ENCODE assay signal across 19 cellular contexts in the genomic region with DNA sequence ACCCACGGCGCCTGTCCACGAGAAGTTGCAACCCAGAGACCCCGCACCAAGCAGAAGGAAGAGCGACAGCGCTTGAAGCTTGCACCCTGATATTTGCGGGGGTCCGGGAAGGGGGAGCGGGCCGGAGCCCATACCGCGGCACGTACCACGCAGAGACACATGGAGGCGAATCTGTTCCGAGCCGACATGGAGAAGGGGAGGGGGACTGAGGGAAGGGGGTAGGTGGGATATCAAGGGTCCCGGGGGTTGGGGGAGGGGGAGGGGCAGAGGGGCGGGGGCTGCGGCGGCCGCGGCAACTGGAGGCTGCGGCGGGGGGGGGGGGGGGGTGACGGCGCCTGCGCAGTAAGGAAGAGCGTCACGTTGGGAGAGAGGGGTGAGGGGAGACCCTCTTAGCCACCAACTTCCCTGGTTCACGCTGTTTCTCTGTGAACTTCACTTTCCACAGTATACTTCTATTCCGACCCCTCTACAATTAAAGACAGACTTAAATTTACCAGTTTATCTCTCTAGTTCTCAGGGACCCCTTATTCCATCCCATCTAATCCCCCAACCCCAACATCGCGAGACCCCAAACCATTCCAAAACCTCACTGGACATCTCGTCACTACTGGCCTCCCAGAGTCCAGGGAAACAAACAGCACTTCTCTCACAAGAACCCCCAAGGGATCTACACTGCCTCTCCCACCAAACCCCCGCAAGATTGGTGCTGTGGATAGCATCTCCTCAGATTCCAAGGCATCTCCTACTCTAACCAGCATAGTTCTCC. TPM values are rescaled to one million over a fixed set of nuclear protein-coding genes. Genes with fewer than 3 reads are reported as not detected.
DNase-seq lines count a peak whose midpoint lies in the region; FAIRE-seq and TF ChIP-seq lines count a peak whose summit lies in the region.
"Had no signal": no experiment of that assay in that cellular context is flagged by ENCODE, and none has a peak within 500 bp of the region (broad histone marks: within the 10 kb centered on the region; RNA-seq: fewer than 3 reads in every experiment).

No MANE protein-coding gene starts in this region.

- H3K4me1 Mint-ChIP-seq in H9, result peaks cover 56 to 74% of the 10 kb centered on the region in 2 experiments

- H3K18ac ChIP-seq in H9 (ENCODE audit: insufficient read length, low read depth, low read length), result peak overlapping the region; percentile 44

- H3K56ac ChIP-seq in H9 (ENCODE audit: insufficient read length, low read depth, low read length), result no peak overlapping the region

- H3K4me3 ChIP-seq in A673 (ENCODE audit: low read depth, low read length, poor library complexity, severe bottlenecking) (peak overlapping the region; percentile 37), kidney (ENCODE audit: low read length in 2 of 2) (no peak overlapping the region), MM.1S (ENCODE audit: low read length) (no peak overlapping the region), stomach (peak overlapping the region in 1 of 4 donors; percentile 3)
- H3K4me3 ChIP-seq: adrenal gland, MG63 had no signal

- no peak overlapping the region for H2BK20ac ChIP-seq in H9 (ENCODE audit: low read depth, low read length, poor library complexity, severe bottlenecking)

- H3K14ac ChIP-seq in H9 (ENCODE audit: insufficient read depth, low read length), result peak overlapping the region; percentile 64; the same call in 1 of the 2 replicates

- H2BK5ac ChIP-seq in H9 (ENCODE audit: insufficient read length, low read length), result no peak overlapping the region

- H3K4me3 Mint-ChIP-seq in H9, result peak overlapping the region; percentile 43 to 84

- no peaks in the 10 kb centered on the region for H3K9me3 Mint-ChIP-seq in H9

- H3K36me3 ChIP-seq in A673 (ENCODE audit: insufficient read depth, low read length, poor library complexity, severe bottlenecking), result no peaks in the 10 kb centered on the region
- no peaks in the 10 kb centered on the region for H3K36me3 ChIP-seq in kidney (ENCODE audit: control insufficient read depth in 1 of 2, insufficient read depth in 2 of 2, low read length in 2 of 2)
- no peaks in the 10 kb centered on the region for H3K36me3 ChIP-seq in MM.1S (replicated peaks; ENCODE audit: insufficient read depth, low read length)
- no peaks in the 10 kb centered on the region for H3K36me3 ChIP-seq in stomach
- H3K36me3 ChIP-seq: adrenal gland, MG63 had no signal

- DNase-seq in A673 (ENCODE audit: low spot score) (peak; percentile 21), H9 (peak; percentile 50), kidney (peak; percentile 63), cerebellar nuclear complex (lab: John Stamatoyannopoulos, UW) (no peak), MM.1S (no peak), inferior parietal cortex (ENCODE audit: extremely low spot score) (no peak), stomach (no peak)
- DNase-seq: activated CD4-positive, alpha-beta T cell treated with anti-CD3 and anti-CD28 coated beads for 1 hour; activated T-cell treated with anti-CD3 and anti-CD28 coated beads, Interleukin-2, amount 50 U/mL, for 1 hour; DMS79 treated with DMSO at 0.1 percent for 48 hours; hippocampal formation; MG63; midbrain; stimulated activated CD4-positive, alpha-beta T cell treated with anti-CD3 and anti-CD28 coated beads, Interleukin-4, amount 100 ng/mL, for 24 hours; stimulated activated naive CD4-positive, alpha-beta T cell had no signal

- intact Hi-C loops in A673 (cut with micrococcal nuclease; ENCODE audit: unreplicated experiment) (no loop called here), kidney (cut with DNase I) (no loop called here), stomach (cut with DNase I; ENCODE audit: low total_unique reads) (no loop called here)

- H3K27me3 ChIP-seq in A673 (replicated peaks; ENCODE audit: insufficient read depth, low read depth, low read length, poor library complexity) (no peaks in the 10 kb centered on the region), H9 (ENCODE audit: insufficient read depth, low read length) (no peaks in the 10 kb centered on the region), MM.1S (replicated peaks; ENCODE audit: insufficient read depth, low read length) (peaks cover 79% of the 10 kb centered on the region), stomach (peaks cover 0 to 39% (median 0%) of the 10 kb centered on the region in 3 donors)
- H3K27me3 ChIP-seq: adrenal gland, MG63 had no signal

- POLR2A ChIA-PET in A673 (lab: Charles Lee; ENCODE audit: low non-redundant PET), result no interaction called here

- H3K23ac ChIP-seq in H9 (ENCODE audit: insufficient read length, low read depth, low read length), result no peak overlapping the region

- H2AK5ac ChIP-seq in H9 (ENCODE audit: insufficient read length, low read length), result no peak overlapping the region

- H3F3A ChIP-seq in MM.1S (ENCODE audit: insufficient read depth, low read length), result no peaks in the 10 kb centered on the region

- H3K27ac ChIP-seq in A673 (ENCODE audit: low read depth, low read length, poor library complexity, severe bottlenecking) (peak overlapping the region; percentile 48), H9 (ENCODE audit: insufficient read length, low read depth, low read length) (no peak overlapping the region), cingulate gyrus (ENCODE audit: low read depth, low read length) (peak overlapping the region; percentile 54), kidney (ENCODE audit: low read depth in 2 of 2, low read length in 2 of 2) (no peak overlapping the region), MM.1S (ENCODE audit: low read length) (no peak overlapping the region), stomach (no peak overlapping the region)

- WGBS in H9 (ENCODE audit: extremely low coverage, insufficient read length, low lambda C conversion rate), result no CpG with 5 or more reads among the region's 36 CpGs
- WGBS in stomach, 5 donors, result 24 to 48% (median 34%) methylated on average over 13 to 34 of the region's 36 CpGs

- no peak overlapping the region for H2BK15ac ChIP-seq in H9 (ENCODE audit: low read depth, low read length)

- no peak overlapping the region for H3T11ph ChIP-seq in H9 (ENCODE audit: low read length)

- no TSS peak for BruUV-seq in A673 (replicated peaks; lab: Mats Ljungman, UMichigan)

- no peak for FAIRE-seq in kidney (lab: Jason Lieb, UNC)
- FAIRE-seq: endometrium, H54 had no signal

- no peak for TF ChIP-seq CTCF in A673 (conservative IDR thresholded peaks at IDR 0.05; ENCODE audit: low read depth, low read length)
- no peak for TF ChIP-seq CTCF in H9 (conservative IDR thresholded peaks at IDR 0.05)
- TF ChIP-seq CTCF in kidney (IDR thresholded peaks at IDR 0.05; ENCODE audit: borderline replicate concordance, extremely low read depth, insufficient read depth), result no peak
- no peak for TF ChIP-seq CTCF in MM.1S (IDR thresholded peaks at IDR 0.05; ENCODE audit: low read length)
- no peak for TF ChIP-seq CTCF in stomach (IDR thresholded peaks at IDR 0.05)

- no peak for TF ChIP-seq EP300 in stomach (IDR thresholded peaks at IDR 0.05)

- no peak overlapping the region for H2BK120ac ChIP-seq in H9 (ENCODE audit: low read depth, low read length, poor library complexity, severe bottlenecking)

- H3K36me3 Mint-ChIP-seq in H9 (ENCODE audit: insufficient read depth in 1 of 3, low read depth in 3 of 3), result peaks cover 0 to 3% (median 0%) of the 10 kb centered on the region in 3 experiments; a peak in 3 of 7 replicates

- H2BK12ac ChIP-seq in H9 (ENCODE audit: insufficient read length, low read depth, low read length), result no peak overlapping the region

- peaks cover 2% of the 10 kb centered on the region for H3K79me1 ChIP-seq in H9 (ENCODE audit: insufficient read depth, low read depth, low read length, poor library complexity, severe bottlenecking)

- peak overlapping the region; percentile 81 for H3K4me2 ChIP-seq in H9 (ENCODE audit: insufficient read depth, insufficient read length, low read length)
- H3K4me2 ChIP-seq in MM.1S (ENCODE audit: low read depth, low read length), result no peak overlapping the region

- no peak overlapping the region for H4K8ac ChIP-seq in H9 (replicated peaks; ENCODE audit: insufficient read length, low read depth, low read length)

- H4K91ac ChIP-seq in H9 (ENCODE audit: insufficient read length, low read depth, low read length), result no peak overlapping the region

- peak overlapping the region in 2 of 3 experiments; percentile 71 to 76; a peak in 4 of 7 replicates for H3K27ac Mint-ChIP-seq in H9

- no peak for TF ChIP-seq POLR2A in stomach (IDR thresholded peaks at IDR 0.05)

- H3K4ac ChIP-seq in H9 (ENCODE audit: low read depth, low read length), result no peak overlapping the region

- CTCF ChIA-PET in A673 (lab: Charles Lee), result no interaction called here

- H3K27me3 Mint-ChIP-seq in H9 (ENCODE audit: low read depth), result no peaks in the 10 kb centered on the region; the same call in 1 of the 2 replicates

- no peaks in the 10 kb centered on the region for H3K9me2 ChIP-seq in MM.1S (replicated peaks; ENCODE audit: insufficient read depth, low read length)

- H4K20me1 ChIP-seq in H9 (ENCODE audit: control insufficient read depth, insufficient read depth, insufficient read length) (no peaks in the 10 kb centered on the region), MM.1S (ENCODE audit: insufficient read depth, low read length) (no peaks in the 10 kb centered on the region)

- peaks cover 51% of the 10 kb centered on the region for H3K4me1 ChIP-seq in A673 (ENCODE audit: insufficient read depth, low read length, poor library complexity, severe bottlenecking)
- H3K4me1 ChIP-seq in H9 (ENCODE audit: insufficient read depth, low read length), result peaks cover 12% of the 10 kb centered on the region; the same call in 1 of the 2 replicates
- H3K4me1 ChIP-seq in kidney (ENCODE audit: control insufficient read depth in 1 of 2, insufficient read depth in 1 of 2, low read depth in 1 of 2, low read length in 2 of 2), result peaks cover 11 to 12% of the 10 kb centered on the region in 2 donors
- H3K4me1 ChIP-seq in MM.1S (ENCODE audit: low read length), result peaks cover 12% of the 10 kb centered on the region
- peaks cover 19 to 58% (median 41%) of the 10 kb centered on the region in 4 donors for H3K4me1 ChIP-seq in stomach

- H2AFZ ChIP-seq in H9 (ENCODE audit: low read length) (no peak overlapping the region), MM.1S (ENCODE audit: low read length) (no peak overlapping the region)

- H3K9ac ChIP-seq in H9 (ENCODE audit: extremely low read depth, insufficient read length, low read length) (no peak overlapping the region), kidney (ENCODE audit: low read length in 2 of 2) (no peak overlapping the region), MM.1S (ENCODE audit: low read length) (no peak overlapping the region)

- peaks cover 24% of the 10 kb centered on the region for H3K23me2 ChIP-seq in H9 (ENCODE audit: insufficient read length, low read depth, low read length, poor library complexity, severe bottlenecking)

- H3K9me3 ChIP-seq in A673 (ENCODE audit: low read depth, low read length, poor library complexity, severe bottlenecking), result no peaks in the 10 kb centered on the region
- H3K9me3 ChIP-seq in H9 (ENCODE audit: control insufficient read depth, low read depth, low read length), result no peaks in the 10 kb centered on the region
- no peaks in the 10 kb centered on the region for H3K9me3 ChIP-seq in kidney (ENCODE audit: control insufficient read depth in 1 of 2, low read length in 2 of 2)
- H3K9me3 ChIP-seq in MM.1S (replicated peaks; ENCODE audit: insufficient read depth, low read length), result no peaks in the 10 kb centered on the region
- no peaks in the 10 kb centered on the region for H3K9me3 ChIP-seq in stomach
- H3K9me3 ChIP-seq: adrenal gland, MG63 had no signal

- no peak overlapping the region for H4K5ac ChIP-seq in H9 (ENCODE audit: insufficient read length, low read depth, low read length)

- H3K79me2 ChIP-seq in H9 (ENCODE audit: insufficient read depth, low read length) (peaks cover 3% of the 10 kb centered on the region; the same call in 1 of the 2 replicates), MM.1S (ENCODE audit: low read length) (no peaks in the 10 kb centered on the region)

RNA-seq across cellular contexts. Expression of a gene that starts 7.9 kb away (rescaled TPM):
- total RNA-seq in A673 (2021) (74.7 and 86.6 TPM in 2 replicates), H9 (2021) (38.2 and 38.3 TPM in 2 replicates), kidney (18.9 TPM), stomach (10 to 100 TPM in 3 of 5 donors, 1 to 10 TPM in 2; 3.2 to 26.3 (median 10.6) TPM)
- polyA plus RNA-seq in kidney (ENCODE audit: insufficient read depth, low read depth, low replicate concordance) (6.6 TPM), stomach (10 to 100 TPM in 1 of 3 donors, 1 to 10 TPM in 2; 5.8 to 11.5 (median 7.0) TPM)

RNA-seq across cellular contexts. Expression of a gene that starts 8.0 kb away (rescaled TPM):
- total RNA-seq in A673 (2021) (425 and 509 TPM in 2 replicates), H9 (2021) (272 and 283 TPM in 2 replicates), kidney (689 TPM), stomach (1,000 to 10,000 TPM in 3 of 5 donors, 100 to 1,000 TPM in 2; 348 to 3,058 (median 1,195) TPM)
- polyA plus RNA-seq in kidney (ENCODE audit: insufficient read depth, low read depth, low replicate concordance) (1,202 TPM), stomach (100 to 1,000 TPM; 651 to 783 (median 654) TPM)

RNA-seq across cellular contexts. Expression of a gene that starts 22.6 kb away (rescaled TPM):
- 133 and 139 TPM in 2 replicates for total RNA-seq in A673 (2021)
- total RNA-seq in H9 (2021), result 82.9 and 84.1 TPM in 2 replicates
- 35.8 TPM for total RNA-seq in kidney
- 18.0 TPM for polyA plus RNA-seq in kidney (ENCODE audit: insufficient read depth, low read depth, low replicate concordance)
- total RNA-seq in stomach, result 100 to 1,000 TPM in 1 of 5 donors, 10 to 100 TPM in 4; 16.9 to 114 (median 19.7) TPM
- 10 to 100 TPM; 12.1 to 14.5 (median 14.5) TPM for polyA plus RNA-seq in stomach

RNA-seq across cellular contexts. Expression of a gene that starts 27.6 kb away (rescaled TPM):
- 84.0 and 85.1 TPM in 2 replicates for total RNA-seq in A673 (2021)
- 105 and 110 TPM in 2 replicates for total RNA-seq in H9 (2021)
- total RNA-seq in kidney, result 28.1 TPM
- 48.5 TPM for polyA plus RNA-seq in kidney (ENCODE audit: insufficient read depth, low read depth, low replicate concordance)
- 10 to 100 TPM in 3 of 5 donors, 1 to 10 TPM in 2; 5.2 to 26.2 (median 14.0) TPM for total RNA-seq in stomach
- 10 to 100 TPM; 21.3 to 27.2 (median 21.5) TPM for polyA plus RNA-seq in stomach

RNA-seq across cellular contexts. Expression of a gene that starts 30.6 kb away (rescaled TPM):
- total RNA-seq in A673 (2021), result 296 and 314 TPM in 2 replicates
- total RNA-seq in H9 (2021), result 261 and 266 TPM in 2 replicates
- 477 TPM for total RNA-seq in kidney
- 1,483 TPM for polyA plus RNA-seq in kidney (ENCODE audit: insufficient read depth, low read depth, low replicate concordance)
- 100 to 1,000 TPM; 111 to 419 (median 206) TPM for total RNA-seq in stomach
- polyA plus RNA-seq in stomach, result 1,000 to 10,000 TPM in 1 of 3 donors, 100 to 1,000 TPM in 2; 773 to 1,252 (median 934) TPM

Comparison
In these comparisons a context has a peak if more than half of its experiments do, and no peak if none do; other contexts are left out.
1. DNase-seq: peak in A673 (single experiment), H9 (single experiment) and kidney (single experiment); none in cerebellar nuclear complex (0 of 2), MM.1S (single experiment), inferior parietal cortex (single experiment) and stomach (single experiment).
2. H3K27ac ChIP-seq: peak in A673 (single experiment) and cingulate gyrus (single experiment); none in H9 (single experiment), kidney (0 of 2), MM.1S (single experiment) and stomach (0 of 5).